Comparison of ENCODE assay signal across 24 cellular contexts in the genomic region with DNA sequence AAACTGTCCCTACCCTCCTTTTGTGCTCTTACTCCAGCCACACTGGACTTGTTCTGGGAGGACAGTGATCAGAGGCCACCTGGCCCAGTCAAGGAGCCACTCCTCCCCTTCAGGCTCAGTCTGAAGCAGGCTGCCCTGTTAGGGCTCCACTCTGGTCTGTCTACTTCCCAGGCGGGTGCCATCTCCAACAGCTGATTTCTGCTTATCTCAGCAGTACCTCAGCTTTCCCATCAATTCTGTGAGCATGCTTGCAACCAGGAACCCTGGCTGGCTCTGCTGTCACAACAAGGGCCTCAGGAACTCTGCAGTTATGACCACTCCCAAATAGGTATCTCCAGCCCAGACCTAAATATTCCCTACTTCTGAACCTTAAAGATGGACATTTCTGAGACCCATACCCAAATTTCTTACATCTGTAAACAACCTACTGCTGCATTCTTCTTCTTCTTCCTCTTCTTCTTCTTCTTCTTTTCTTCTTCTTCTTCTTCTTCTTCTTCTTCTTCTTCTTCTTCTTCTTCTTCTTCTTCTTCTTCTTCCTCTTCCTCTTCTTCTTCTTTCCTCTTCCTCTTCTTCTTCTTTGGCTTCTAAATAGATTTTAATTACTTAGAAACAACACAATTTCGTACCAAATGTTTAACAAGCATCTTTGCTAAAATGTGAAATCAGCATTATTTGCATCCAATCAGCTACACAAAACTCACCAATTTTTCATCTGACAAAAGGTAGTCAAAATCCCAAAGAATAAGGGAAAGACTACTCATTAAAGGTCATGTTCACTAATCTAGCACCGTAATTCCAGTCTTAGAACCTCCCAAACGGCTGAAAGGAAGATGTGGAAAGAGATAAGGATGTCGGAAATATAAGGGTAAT. TPM values are rescaled to one million over a fixed set of nuclear protein-coding genes. Genes with fewer than 3 reads are reported as not detected.
DNase-seq lines count a peak whose midpoint lies in the region; ATAC-seq, FAIRE-seq and TF ChIP-seq lines count a peak whose summit lies in the region.
"Had no signal": no experiment of that assay in that cellular context is flagged by ENCODE, and none has a peak within 500 bp of the region (broad histone marks: within the 10 kb centered on the region; RNA-seq: fewer than 3 reads in every experiment).

No MANE protein-coding gene starts in this region.

- CTCF ChIA-PET in K562 (lab: Yijun Ruan, JAX; ENCODE audit: low intra/inter-chr PET ratio), result interaction anchor here (0.6 kb wide), 1 partner anchor 34 kb away, joined by 4 read pairs; no protein-coding TSS in a partner anchor

- H4K20me1 ChIP-seq in K562 (replicated peaks; ENCODE audit: control insufficient read depth, insufficient read depth, low read length), result no peaks in the 10 kb centered on the region

- intact Hi-C loops in left ventricle myocardium inferior (cut with micrococcal nuclease), result no loop called here
- intact Hi-C loops in K562 (cut with micrococcal nuclease), result no loop called here
- intact Hi-C loops in sigmoid colon (cut with DNase I), result no loop called here

- TF ChIP-seq POLR2A in K562 (conservative IDR thresholded peaks at IDR 0.05), result no peak
- no peak for TF ChIP-seq POLR2A in sigmoid colon (IDR thresholded peaks at IDR 0.05)

- H3K4me2 ChIP-seq in K562 (ENCODE audit: insufficient read depth, low read length), result no peak overlapping the region

- DNase-seq in right atrium auricular region (ENCODE audit: low spot score), result peak; percentile 38
- DNase-seq in left ventricle myocardium inferior, result no peak
- no peak for DNase-seq in K562 (ENCODE audit: extremely low read depth in 1 of 4, low spot score in 3 of 4)
- DNase-seq in mesenteric fat pad (ENCODE audit: low spot score), result peak; percentile 82
- DNase-seq in sigmoid colon, result no peak
- no peak for DNase-seq in NCI-H1092 (lab: John Stamatoyannopoulos, UW)
- no peak for DNase-seq in NCI-H1105 (lab: John Stamatoyannopoulos, UW)
- DNase-seq: CD4-positive, alpha-beta T cell; COR-L47; DMS 273 treated with DMSO at 0.1 percent for 48 hours; DND-41; GM23248; KG1; NCI-H1105 treated with DMSO at 0.1 percent for 48 hours; NCI-H1694; NCI-H2081; NCI-H2171; NCI-H345; NCI-H524; NCI-H82; SJCRH30 had no signal

- H3K27ac ChIP-seq in right atrium auricular region, result no peak overlapping the region
- H3K27ac ChIP-seq in left ventricle myocardium inferior (replicated peaks), result no peak overlapping the region
- H3K27ac ChIP-seq in K562 (ENCODE audit: extremely low read depth, low read depth, low read length), result no peak overlapping the region; the same call in 2 of the 3 replicates
- H3K27ac ChIP-seq in sigmoid colon, result no peak overlapping the region
- H3K27ac ChIP-seq: GM23248, Peyer's patch had no signal

- TF ChIP-seq RAD21 in K562 (CRISPR knock-in tag; conservative IDR thresholded peaks at IDR 0.05 in 1 of 2, IDR thresholded peaks at IDR 0.05 in 1 of 2), result no peak

- in situ Hi-C loops in K562 (cut with MboI), result no loop called here

- POLR2A ChIA-PET in K562 (lab: Yijun Ruan, JAX), result interaction anchor here (0.5 to 2.5 kb wide), 9 partner anchors 8 to 210 kb away, joined by 3 to 26 read pairs (median 4); a partner anchor contains a TSS

- H3K27me3 ChIP-seq in right atrium auricular region (no peaks in the 10 kb centered on the region), left ventricle myocardium inferior (ENCODE audit: low read depth) (no peaks in the 10 kb centered on the region), K562 (ENCODE audit: control insufficient read depth in 2 of 2, insufficient read depth in 2 of 2, low read length in 2 of 2) (no peaks in the 10 kb centered on the region), sigmoid colon (no peaks in the 10 kb centered on the region)
- H3K27me3 ChIP-seq: Peyer's patch, SJCRH30 had no signal

- WGBS in K562 (ENCODE audit: insufficient coverage, low coverage, missing lambda C conversion rate), result 34% methylated on average over 5 of the region's 5 CpGs
- WGBS in sigmoid colon, 2 donors, result 90 to 94% methylated on average over 5 of the region's 5 CpGs

- H3K36me3 ChIP-seq in right atrium auricular region (no peaks in the 10 kb centered on the region), left ventricle myocardium inferior (no peaks in the 10 kb centered on the region), K562 (ENCODE audit: control insufficient read depth, insufficient read depth, low read length) (no peaks in the 10 kb centered on the region), sigmoid colon (no peaks in the 10 kb centered on the region)
- H3K36me3 ChIP-seq: HAP-1, Peyer's patch, SJCRH30 had no signal

- TF ChIP-seq EP300 in K562 (IDR thresholded peaks at IDR 0.05; ENCODE audit: low read length) (no peak), sigmoid colon (IDR thresholded peaks at IDR 0.05) (no peak)

- ATAC-seq in K562, result no peak
- ATAC-seq: GM12878 had no signal

- no peak overlapping the region for H3K4me3 ChIP-seq in right atrium auricular region
- H3K4me3 ChIP-seq in left ventricle myocardium inferior, result no peak overlapping the region
- H3K4me3 ChIP-seq in K562, result no peak overlapping the region
- H3K4me3 ChIP-seq in sigmoid colon, result no peak overlapping the region
- H3K4me3 ChIP-seq: GM12878, GM23248, HAP-1, Peyer's patch, SJCRH30 had no signal

- no TSS peak for BruUV-seq in K562 (replicated peaks; lab: Mats Ljungman, UMichigan)

- peak overlapping the region; percentile 83 for H2AFZ ChIP-seq in K562 (ENCODE audit: low read depth, low read length)
- H2AFZ ChIP-seq: GM23248 had no signal

- H3K9me1 ChIP-seq in K562 (ENCODE audit: control insufficient read depth, insufficient read depth, low read length), result no peaks in the 10 kb centered on the region

- no peaks in the 10 kb centered on the region for H3K79me2 ChIP-seq in K562 (ENCODE audit: control insufficient read depth, insufficient read depth, low read length)

- H3K4me1 ChIP-seq in right atrium auricular region (no peaks in the 10 kb centered on the region), left ventricle myocardium inferior (peaks cover 5% of the 10 kb centered on the region), K562 (replicated peaks in 1 of 2; ENCODE audit: control insufficient read depth in 2 of 2, insufficient read depth in 2 of 2, low read length in 2 of 2) (peaks cover 32 to 35% of the 10 kb centered on the region in 2 experiments; a peak in 4 of 5 replicates), sigmoid colon (peaks cover 0 to 7% (median 0%) of the 10 kb centered on the region in 4 donors)
- H3K4me1 ChIP-seq: HAP-1 had no signal

- TF ChIP-seq CTCF in right atrium auricular region (IDR thresholded peaks at IDR 0.05) (no peak), left ventricle myocardium inferior (IDR thresholded peaks at IDR 0.05; ENCODE audit: borderline replicate concordance) (no peak), K562 (IDR thresholded peaks at IDR 0.05 in 2 of 3, conservative IDR thresholded peaks at IDR 0.05 in 1 of 3; ENCODE audit: insufficient read depth in 2 of 3, low read depth in 1 of 3, low read length in 3 of 3) (no peak), sigmoid colon (IDR thresholded peaks at IDR 0.05) (no peak)

- no peaks in the 10 kb centered on the region for H3K9me3 ChIP-seq in right atrium auricular region
- no peaks in the 10 kb centered on the region for H3K9me3 ChIP-seq in left ventricle myocardium inferior (replicated peaks)
- no peaks in the 10 kb centered on the region; the same call in 1 of the 2 replicates for H3K9me3 ChIP-seq in K562 (replicated peaks; ENCODE audit: control insufficient read depth, insufficient read depth, low read depth, low read length)
- no peaks in the 10 kb centered on the region for H3K9me3 ChIP-seq in sigmoid colon
- H3K9me3 ChIP-seq: HAP-1, Peyer's patch, SJCRH30 had no signal

- FAIRE-seq in K562 (lab: Jason Lieb, UNC), result peak; percentile 6
- FAIRE-seq: GM12878 had no signal

- H3K9ac ChIP-seq in K562 (ENCODE audit: insufficient read depth in 1 of 2, low read depth in 2 of 2, low read length in 2 of 2), result peak overlapping the region in 1 of 2 experiments; percentile 57; a peak in 1 of 4 replicates
- H3K9ac ChIP-seq: GM23248 had no signal

RNA-seq across cellular contexts. Expression of a gene that starts 13.6 kb away (rescaled TPM):
- total RNA-seq in right atrium auricular region, result 1 to 10 TPM; 1.5 to 2.8 TPM
- total RNA-seq in left ventricle myocardium inferior, result 2.0 TPM
- total RNA-seq in K562 (2011; cell fraction: chromatin; rRNA removed; ENCODE audit: low replicate concordance), result 10.8 and 13.1 TPM in 2 replicates
- 15.8 and 21.3 TPM in 2 replicates for total RNA-seq in K562 (2011; cell fraction: nucleolus; rRNA removed)
- 10.2 and 12.6 TPM in 2 replicates for total RNA-seq in K562 (2011; cell fraction: nucleoplasm; rRNA removed)
- 6.5 and 7.9 TPM in 2 replicates for total RNA-seq in K562 (2014; rRNA removed)
- 5.7 and 6.2 TPM in 2 replicates for total RNA-seq in K562 (2014; rRNA removed; fragmentation: Illumina TruSeq; extraction: Trizol)
- total RNA-seq in K562 (2015; rRNA removed; fragmentation: Illumina TruSeq; extraction: Trizol), result 4.5 and 4.8 TPM in 2 replicates
- 7.6 and 9.6 TPM in 2 replicates for total RNA-seq in K562 (2021)
- polyA plus RNA-seq in K562 (2011; rRNA removed), result 5.2 and 9.5 TPM in 2 replicates
- 3.8 and 8.4 TPM in 2 replicates for polyA plus RNA-seq in K562 (2011; cell fraction: cytosol; rRNA removed)
- 9.1 and 22.6 TPM in 2 replicates for polyA plus RNA-seq in K562 (2011; cell fraction: nucleus; rRNA removed)
- polyA plus RNA-seq in K562 (2012), result 1.1 and 2.8 TPM in 2 replicates
- polyA plus RNA-seq in K562 (2014; fragmentation: Illumina TruSeq; extraction: Trizol), result 5.8 and 6.1 TPM in 2 replicates
- polyA plus RNA-seq in K562 (2014; fragmentation: Nextera tagmentation; extraction: Ambion mirVana), result 1 to 10 TPM; 2.7 to 2.9 TPM
- polyA plus RNA-seq in K562 (2014; rRNA removed), result 6.0 and 7.0 TPM in 2 replicates
- 4.2 and 9.2 TPM in 2 replicates for polyA minus RNA-seq in K562 (2011; rRNA and poly(A)+ RNA removed)
- polyA minus RNA-seq in K562 (2011; cell fraction: cytosol; rRNA and poly(A)+ RNA removed), result 4.4 and 7.5 TPM in 2 replicates
- 7.0 and 13.3 TPM in 2 replicates for polyA minus RNA-seq in K562 (2011; cell fraction: nucleus; rRNA and poly(A)+ RNA removed)
- total RNA-seq in mesenteric fat pad, result 5.4 TPM
- total RNA-seq in sigmoid colon, result 1 to 10 TPM in 2 of 4 donors, under 1 TPM in 2; 0.49 to 3.4 (median 0.95) TPM
- 1 to 10 TPM in 1 of 3 donors, under 1 TPM in 2; 0.58 to 1.2 (median 0.69) TPM for polyA plus RNA-seq in sigmoid colon

RNA-seq across cellular contexts. Expression of a gene that starts 23.1 kb away (rescaled TPM):
- total RNA-seq in right atrium auricular region, result 10 to 100 TPM; 13.4 to 96.7 TPM
- total RNA-seq in left ventricle myocardium inferior, result 4.8 TPM
- 15.3 and 55.6 TPM in 2 replicates for total RNA-seq in K562 (2011; cell fraction: chromatin; rRNA removed; ENCODE audit: low replicate concordance)
- total RNA-seq in K562 (2011; cell fraction: nucleolus; rRNA removed), result 40.3 and 43.7 TPM in 2 replicates
- total RNA-seq in K562 (2011; cell fraction: nucleoplasm; rRNA removed), result 22.2 and 23.8 TPM in 2 replicates
- total RNA-seq in K562 (2014; rRNA removed), result 13.1 and 22.8 TPM in 2 replicates
- 3.5 and 4.5 TPM in 2 replicates for total RNA-seq in K562 (2014; rRNA removed; fragmentation: Illumina TruSeq; extraction: Trizol)
- total RNA-seq in K562 (2015; rRNA removed; fragmentation: Illumina TruSeq; extraction: Trizol), result 12.1 and 12.3 TPM in 2 replicates
- total RNA-seq in K562 (2021), result 31.5 and 32.8 TPM in 2 replicates
- 13.6 and 17.2 TPM in 2 replicates for polyA plus RNA-seq in K562 (2011; rRNA removed)
- polyA plus RNA-seq in K562 (2011; cell fraction: cytosol; rRNA removed), result 29.6 and 178 TPM in 2 replicates
- 34.4 and 101 TPM in 2 replicates for polyA plus RNA-seq in K562 (2011; cell fraction: nucleus; rRNA removed)
- 25.0 and 31.0 TPM in 2 replicates for polyA plus RNA-seq in K562 (2012)
- polyA plus RNA-seq in K562 (2014; fragmentation: Illumina TruSeq; extraction: Trizol), result 28.9 and 44.6 TPM in 2 replicates
- polyA plus RNA-seq in K562 (2014; fragmentation: Nextera tagmentation; extraction: Ambion mirVana), result under 1 TPM; 0.28 to 0.73 TPM
- polyA plus RNA-seq in K562 (2014; rRNA removed), result 14.0 and 21.3 TPM in 2 replicates
- polyA minus RNA-seq in K562 (2011; rRNA and poly(A)+ RNA removed), result 3.7 and 7.8 TPM in 2 replicates
- 29.4 and 30.8 TPM in 2 replicates for polyA minus RNA-seq in K562 (2011; cell fraction: cytosol; rRNA and poly(A)+ RNA removed)
- polyA minus RNA-seq in K562 (2011; cell fraction: nucleus; rRNA and poly(A)+ RNA removed), result 19.0 and 26.5 TPM in 2 replicates
- total RNA-seq in mesenteric fat pad, result 23.1 TPM
- total RNA-seq in sigmoid colon, result 100 to 1,000 TPM in 2 of 4 donors, 10 to 100 TPM in 2; 38.2 to 133 (median 90.1) TPM
- polyA plus RNA-seq in sigmoid colon, result 10 to 100 TPM in 2 of 3 donors, 1 to 10 TPM in 1; 2.1 to 16.5 (median 11.4) TPM
- total RNA-seq: CD4-positive, alpha-beta T cell had no signal

RNA-seq across cellular contexts. Expression of a gene that starts 53.0 kb away (rescaled TPM):
- total RNA-seq in right atrium auricular region (10 to 100 TPM; 60.5 to 65.4 TPM), left ventricle myocardium inferior (80.5 TPM), K562 (2014; rRNA removed) (11.9 and 12.1 TPM in 2 replicates), K562 (2014; rRNA removed; fragmentation: Illumina TruSeq; extraction: Trizol) (11.6 and 12.7 TPM in 2 replicates), K562 (2015; rRNA removed; fragmentation: Illumina TruSeq; extraction: Trizol) (11.2 and 11.4 TPM in 2 replicates), K562 (2021) (14.2 and 14.3 TPM in 2 replicates), mesenteric fat pad (15.7 TPM), sigmoid colon (10 to 100 TPM; 23.9 to 35.2 (median 28.9) TPM)
- 85.5 and 109 TPM in 2 replicates for total RNA-seq in K562 (2011; cell fraction: chromatin; rRNA removed; ENCODE audit: low replicate concordance)
- total RNA-seq in K562 (2011; cell fraction: nucleolus; rRNA removed), result 93.4 and 102 TPM in 2 replicates
- 98.7 and 106 TPM in 2 replicates for total RNA-seq in K562 (2011; cell fraction: nucleoplasm; rRNA removed)
- polyA plus RNA-seq in K562 (2011; rRNA removed) (50.0 and 59.7 TPM in 2 replicates), K562 (2014; fragmentation: Illumina TruSeq; extraction: Trizol) (10.7 and 12.5 TPM in 2 replicates), K562 (2014; fragmentation: Nextera tagmentation; extraction: Ambion mirVana) (10 to 100 TPM; 17.9 to 29.2 TPM), K562 (2014; rRNA removed) (9.6 and 10.7 TPM in 2 replicates), sigmoid colon (10 to 100 TPM in 2 of 3 donors, 1 to 10 TPM in 1; 4.2 to 24.8 (median 12.5) TPM)
- 34.9 and 51.8 TPM in 2 replicates for polyA plus RNA-seq in K562 (2011; cell fraction: cytosol; rRNA removed)
- 59.8 and 76.7 TPM in 2 replicates for polyA plus RNA-seq in K562 (2011; cell fraction: nucleus; rRNA removed)
- polyA plus RNA-seq in K562 (2012), result 20.8 and 31.5 TPM in 2 replicates
- 50.0 and 59.9 TPM in 2 replicates for polyA minus RNA-seq in K562 (2011; rRNA and poly(A)+ RNA removed)
- polyA minus RNA-seq in K562 (2011; cell fraction: cytosol; rRNA and poly(A)+ RNA removed), result 21.2 and 21.5 TPM in 2 replicates
- polyA minus RNA-seq in K562 (2011; cell fraction: nucleus; rRNA and poly(A)+ RNA removed), result 18.2 and 27.4 TPM in 2 replicates
- total RNA-seq: CD4-positive, alpha-beta T cell had no signal

Comparison
In these comparisons a context has a peak if more than half of its experiments do, and no peak if none do; other contexts are left out.
1. DNase-seq: peak in right atrium auricular region (single experiment) and mesenteric fat pad (single experiment); none in left ventricle myocardium inferior (single experiment), K562 (0 of 4), sigmoid colon (single experiment), NCI-H1092 (single experiment) and NCI-H1105 (single experiment).